ENCODE assay signal across 20 cellular contexts in genomic region chr19:32022946-32023832, GRCh38.
DNase-seq lines count a peak whose midpoint lies in the region; ATAC-seq, FAIRE-seq and TF ChIP-seq lines count a peak whose summit lies in the region.
"Had no signal": no experiment of that assay in that cellular context is flagged by ENCODE, and none has a peak within 500 bp of the region (broad histone marks: within the 10 kb centered on the region; RNA-seq: fewer than 3 reads in every experiment).

No MANE protein-coding gene starts in this region.

- ATAC-seq in sciatic nerve (peak; percentile 57), HG02981 (IDR thresholded peaks at IDR 0.05; ENCODE audit: unreplicated experiment) (no peak)

- intact Hi-C loops in kidney (cut with DNase I) = no loop called here
- intact Hi-C loops in sciatic nerve (cut with DNase I) = no loop called here
- intact Hi-C loops in breast epithelium (cut with DNase I; ENCODE audit: low total_unique reads) = no loop called here

- peak; percentile 62 for DNase-seq in SK-N-SH
- DNase-seq in kidney = peak; percentile 72
- no peak for DNase-seq in neural crest cell (ENCODE audit: low read depth, low spot score)
- no peak for DNase-seq in sciatic nerve (ENCODE audit: low spot score)
- DNase-seq in NCI-H2171 (lab: John Stamatoyannopoulos, UW) = no peak
- no peak for DNase-seq in coronary artery (ENCODE audit: low spot score)
- no peak for DNase-seq in breast epithelium (ENCODE audit: low spot score in 2 of 2)
- DNase-seq: ACHN; CD8-positive, alpha-beta memory T cell; DMS79; HCEC 1CT; KBM-7; NCI-H1105; NCI-H2081; NCI-H510A; NCI-H748 treated with DMSO at 0.1 percent for 48 hours; NK-92 treated with Interleukin-12 subunit alpha and Interleukin-12 subunit beta, amount 100 ng/mL, for 24 hours; Peyer's patch; Right ventricle myocardium superior had no signal

- H3K4me2 ChIP-seq in SK-N-SH = no peak overlapping the region

- H3K4me1 Mint-ChIP-seq in neural crest cell = peaks cover 12% of the 10 kb centered on the region
- H3K4me1 Mint-ChIP-seq: CD8-positive, alpha-beta memory T cell had no signal

- peaks cover 4% of the 10 kb centered on the region for H3K36me3 Mint-ChIP-seq in neural crest cell (ENCODE audit: low read depth)
- H3K36me3 Mint-ChIP-seq: CD8-positive, alpha-beta memory T cell had no signal

- H3K79me2 ChIP-seq in SK-N-SH (ENCODE audit: insufficient read depth) = no peaks in the 10 kb centered on the region

- peak overlapping the region; percentile 16 for H3K27ac Mint-ChIP-seq in neural crest cell (ENCODE audit: unreplicated experiment)
- H3K27ac Mint-ChIP-seq: CD8-positive, alpha-beta memory T cell had no signal

- H3K27ac ChIP-seq in SK-N-SH (ENCODE audit: low read depth in 2 of 2, low read length in 1 of 2) (no peak overlapping the region; a peak in 1 of 4 replicates), kidney (ENCODE audit: low read depth in 2 of 2, low read length in 2 of 2) (no peak overlapping the region), coronary artery (no peak overlapping the region), breast epithelium (no peak overlapping the region)
- H3K27ac ChIP-seq: Peyer's patch had no signal

- H3K4me1 ChIP-seq in SK-N-SH (ENCODE audit: control insufficient read depth in 1 of 2, insufficient read depth in 2 of 2, low read depth in 1 of 2, low read length in 1 of 2) (peaks cover 0 to 14% of the 10 kb centered on the region in 2 experiments; a peak in 1 of 4 replicates), kidney (ENCODE audit: control insufficient read depth in 1 of 2, insufficient read depth in 1 of 2, low read depth in 1 of 2, low read length in 2 of 2) (peaks cover 0 to 3% of the 10 kb centered on the region in 2 donors), breast epithelium (peaks cover 0 to 7% of the 10 kb centered on the region in 2 donors)
- H3K4me1 ChIP-seq: Peyer's patch had no signal

- no peak for TF ChIP-seq RAD21 in SK-N-SH (IDR thresholded peaks at IDR 0.05; ENCODE audit: low read length)

- H3K4me3 ChIP-seq in SK-N-SH (ENCODE audit: low read depth in 2 of 2, low read length in 1 of 2) = no peak overlapping the region; a peak in 1 of 4 replicates
- no peak overlapping the region for H3K4me3 ChIP-seq in kidney (ENCODE audit: low read length in 2 of 2)
- H3K4me3 ChIP-seq in coronary artery = no peak overlapping the region
- H3K4me3 ChIP-seq in breast epithelium = no peak overlapping the region
- H3K4me3 ChIP-seq: Peyer's patch had no signal

- H4K20me1 ChIP-seq in SK-N-SH (ENCODE audit: insufficient read depth) = no peaks in the 10 kb centered on the region

- POLR2A ChIA-PET in SK-N-SH (lab: Yijun Ruan, JAX) = no interaction called here

- no peak for TF ChIP-seq POLR2A in breast epithelium (IDR thresholded peaks at IDR 0.05)

- no peaks in the 10 kb centered on the region for H3K9me3 ChIP-seq in SK-N-SH
- H3K9me3 ChIP-seq in kidney (ENCODE audit: control insufficient read depth in 1 of 2, low read length in 2 of 2) = no peaks in the 10 kb centered on the region
- no peaks in the 10 kb centered on the region for H3K9me3 ChIP-seq in breast epithelium
- H3K9me3 ChIP-seq: Peyer's patch had no signal

- no peak for FAIRE-seq in kidney (lab: Jason Lieb, UNC)

- H3K27me3 ChIP-seq in SK-N-SH (ENCODE audit: insufficient read depth) (no peaks in the 10 kb centered on the region), breast epithelium (peaks cover 0 to 7% of the 10 kb centered on the region in 2 donors)
- H3K27me3 ChIP-seq: Peyer's patch had no signal

- TF ChIP-seq CTCF in SK-N-SH (IDR thresholded peaks at IDR 0.05) (no peak), kidney (IDR thresholded peaks at IDR 0.05; ENCODE audit: borderline replicate concordance, extremely low read depth, insufficient read depth) (no peak), neural crest cell (conservative IDR thresholded peaks at IDR 0.05) (no peak), coronary artery (IDR thresholded peaks at IDR 0.05) (no peak), breast epithelium (IDR thresholded peaks at IDR 0.05) (no peak)

- peaks cover 12% of the 10 kb centered on the region for H3K9me3 Mint-ChIP-seq in neural crest cell

- CTCF ChIA-PET in SK-N-SH (lab: Yijun Ruan, JAX) = interaction anchor here (0.8 to 0.9 kb wide), 2 partner anchors 226 to 1338 kb away, joined by 3 read pairs; no protein-coding TSS in a partner anchor

- H3K36me3 ChIP-seq in SK-N-SH (replicated peaks in 1 of 2; ENCODE audit: control insufficient read depth in 1 of 2, insufficient read depth in 2 of 2, low read length in 1 of 2) (no peaks in the 10 kb centered on the region), kidney (ENCODE audit: control insufficient read depth in 1 of 2, insufficient read depth in 2 of 2, low read length in 2 of 2) (no peaks in the 10 kb centered on the region), breast epithelium (no peaks in the 10 kb centered on the region)
- H3K36me3 ChIP-seq: Peyer's patch had no signal

- H3K4me3 Mint-ChIP-seq in neural crest cell = no peak overlapping the region
- H3K4me3 Mint-ChIP-seq: CD8-positive, alpha-beta memory T cell had no signal

- WGBS in SK-N-SH (ENCODE audit: low lambda C conversion rate) = 10% methylated on average over 26 of the region's 26 CpGs

- H3F3A ChIP-seq in SK-N-SH (replicated peaks; ENCODE audit: insufficient read depth) = no peaks in the 10 kb centered on the region

- H3K27me3 Mint-ChIP-seq in neural crest cell (ENCODE audit: low read depth) = peaks cover 3% of the 10 kb centered on the region

- no peak overlapping the region; the same call in 1 of the 2 replicates for H2AFZ ChIP-seq in SK-N-SH (ENCODE audit: low read depth)

- TF ChIP-seq EP300 in SK-N-SH (IDR thresholded peaks at IDR 0.05; ENCODE audit: borderline replicate concordance in 1 of 2, low read depth in 1 of 2, low read length in 1 of 2) = peak in 1 of 2 experiments; percentile 87; a peak in 1 of 4 replicates

- no peak overlapping the region for H3K9ac ChIP-seq in SK-N-SH
- no peak overlapping the region for H3K9ac ChIP-seq in kidney (ENCODE audit: low read length in 2 of 2)

- H3K9me2 ChIP-seq in SK-N-SH = no peaks in the 10 kb centered on the region

TF ChIP-seq in SK-N-SH, 30 proteins besides CTCF, POLR2A, EP300 and RAD21:
- TF ChIP-seq MEF2A (IDR thresholded peaks at IDR 0.05; ENCODE audit: borderline replicate concordance, low read depth) (no peak), FOXJ3 (CRISPR knock-in tag; IDR thresholded peaks at IDR 0.05) (no peak), MXI1 (IDR thresholded peaks at IDR 0.05; ENCODE audit: low read depth, low read length) (peak; percentile 17; the same call in 1 of the 2 replicates), USF1 (IDR thresholded peaks at IDR 0.05; ENCODE audit: borderline replicate concordance, low read depth) (no peak), FOSL2 (IDR thresholded peaks at IDR 0.05; ENCODE audit: borderline replicate concordance, low read depth) (no peak), GABPA (IDR thresholded peaks at IDR 0.05; ENCODE audit: low read depth) (no peak), REST (IDR thresholded peaks at IDR 0.05; ENCODE audit: low read depth, low read length) (no peak), GATA2 (CRISPR knock-in tag; IDR thresholded peaks at IDR 0.05) (peak; percentile 96), USF2 (IDR thresholded peaks at IDR 0.05; ENCODE audit: borderline replicate concordance, low read depth, low read length) (no peak), CHD2 (IDR thresholded peaks at IDR 0.05; ENCODE audit: low read length, partially characterized antibody) (peak; percentile 58), FOXM1 (IDR thresholded peaks at IDR 0.05; ENCODE audit: low read depth) (no peak), EZH2phosphoT487 (IDR thresholded peaks at IDR 0.05; ENCODE audit: borderline replicate concordance, low read depth) (no peak), RCOR1 (IDR thresholded peaks at IDR 0.05; ENCODE audit: low read length) (peak; percentile 68; the same call in 1 of the 2 replicates), JUND (IDR thresholded peaks at IDR 0.05) (no peak), TCF12 (IDR thresholded peaks at IDR 0.05) (no peak)

Comparison
In these comparisons a context has a peak if more than half of its experiments do, and no peak if none do; other contexts are left out.
1. DNase-seq: peak in SK-N-SH (single experiment) and kidney (single experiment); none in neural crest cell (single experiment), sciatic nerve (single experiment), NCI-H2171 (single experiment), coronary artery (single experiment) and breast epithelium (0 of 2).